In the genomic region with DNA sequence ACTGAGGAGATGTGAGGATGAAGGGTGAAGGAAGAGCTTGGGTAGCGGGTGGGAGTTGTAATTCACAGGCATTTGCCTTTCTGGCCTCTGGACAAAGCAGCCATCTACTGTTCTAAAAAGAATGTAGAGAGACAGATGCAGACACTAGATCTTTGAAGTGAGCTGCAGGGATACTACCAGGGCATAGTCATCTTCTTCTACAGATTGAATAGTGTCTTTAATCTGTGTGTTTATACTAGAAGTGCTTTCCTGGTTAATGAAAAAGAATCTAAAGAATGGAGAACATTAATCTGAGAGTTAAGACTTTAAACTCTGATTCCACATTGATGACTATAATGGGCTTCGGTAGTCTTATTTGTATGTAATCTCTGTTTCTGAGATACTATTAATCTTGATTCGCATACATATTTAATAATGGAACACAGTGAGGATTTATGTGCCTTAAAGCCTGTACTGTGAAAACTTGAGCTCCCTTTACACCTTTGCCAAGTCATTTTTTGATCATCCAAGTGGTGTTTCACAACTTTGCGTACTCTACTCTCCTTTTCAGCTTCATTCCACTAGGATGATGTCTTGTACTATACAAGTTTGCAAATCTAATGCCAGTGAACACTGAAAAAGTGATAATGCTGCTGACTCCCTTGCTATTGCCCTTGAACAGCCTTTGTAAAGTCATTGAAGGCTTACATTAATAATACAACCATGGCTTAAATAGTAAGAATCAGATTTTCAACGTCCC, we compare ENCODE assay signal across 18 cellular contexts.
A peak's percentile ranks its signal among the peaks of the same experiment; 100 is the strongest.
DNase-seq lines count a peak whose midpoint lies in the region; ATAC-seq and TF ChIP-seq lines count a peak whose summit lies in the region.
"Had no signal": no experiment of that assay in that cellular context is flagged by ENCODE, and none has a peak within 500 bp of the region (broad histone marks: within the 10 kb centered on the region; RNA-seq: fewer than 3 reads in every experiment).

No MANE protein-coding gene starts in this region.

- H3K9ac ChIP-seq in Karpas-422 (ENCODE audit: low read length) (no peak overlapping the region), neural progenitor cell (no peak overlapping the region)

- no peak for TF ChIP-seq CTCF in choroid plexus epithelial cell (conservative IDR thresholded peaks at IDR 0.05; ENCODE audit: low read depth, low read length)
- TF ChIP-seq CTCF in neural progenitor cell (IDR thresholded peaks at IDR 0.05): no peak
- no peak for TF ChIP-seq CTCF in upper lobe of left lung (IDR thresholded peaks at IDR 0.05)

- H3K4me3 Mint-ChIP-seq in neural progenitor cell: no peak overlapping the region
- H3K4me3 Mint-ChIP-seq: CD4-positive, alpha-beta T cell; IgD-negative memory B cell had no signal

- H3K36me3 Mint-ChIP-seq in neural progenitor cell: no peaks in the 10 kb centered on the region
- H3K36me3 Mint-ChIP-seq: IgD-negative memory B cell had no signal

- H3K9me2 ChIP-seq in Karpas-422 (replicated peaks; ENCODE audit: insufficient read depth, low read length): no peaks in the 10 kb centered on the region

- TF ChIP-seq EP300 in upper lobe of left lung (IDR thresholded peaks at IDR 0.05): no peak

- H3K27me3 ChIP-seq in Karpas-422 (ENCODE audit: low read length) (no peaks in the 10 kb centered on the region), neural progenitor cell (no peaks in the 10 kb centered on the region), upper lobe of left lung (no peaks in the 10 kb centered on the region)

- H3K4me3 ChIP-seq in Karpas-422 (ENCODE audit: low read length) (no peak overlapping the region), choroid plexus epithelial cell (ENCODE audit: low read depth, low read length) (no peak overlapping the region), neural progenitor cell (no peak overlapping the region), upper lobe of left lung (no peak overlapping the region)
- H3K4me3 ChIP-seq: HAP-1 had no signal

- H3K27me3 Mint-ChIP-seq in neural progenitor cell (ENCODE audit: insufficient read depth, low read depth): no peaks in the 10 kb centered on the region
- H3K27me3 Mint-ChIP-seq: CD4-positive, alpha-beta T cell; IgD-negative memory B cell had no signal

- H3K9me3 ChIP-seq in Karpas-422 (ENCODE audit: low read length) (peaks cover 4% of the 10 kb centered on the region; the same call in 1 of the 2 replicates), neural progenitor cell (ENCODE audit: low read depth) (no peaks in the 10 kb centered on the region), upper lobe of left lung (no peaks in the 10 kb centered on the region)
- H3K9me3 ChIP-seq: Caco-2, HAP-1 had no signal

- no peak overlapping the region for H3K27ac ChIP-seq in Karpas-422 (ENCODE audit: low read length)
- no peak overlapping the region for H3K27ac ChIP-seq in neural progenitor cell
- no peak overlapping the region for H3K27ac ChIP-seq in upper lobe of left lung
- H3K27ac ChIP-seq: C4-2B, HL-60 had no signal

- H4K20me1 ChIP-seq in Karpas-422 (ENCODE audit: insufficient read depth, low read depth, low read length) (no peaks in the 10 kb centered on the region), neural progenitor cell (ENCODE audit: low read depth) (no peaks in the 10 kb centered on the region)

- no peaks in the 10 kb centered on the region for H3K9me3 Mint-ChIP-seq in neural progenitor cell

- no peaks in the 10 kb centered on the region for H3F3A ChIP-seq in neural progenitor cell (ENCODE audit: low read depth)

- H3K4me1 ChIP-seq in Karpas-422 (ENCODE audit: low read length): no peaks in the 10 kb centered on the region
- H3K4me1 ChIP-seq in neural progenitor cell: no peaks in the 10 kb centered on the region
- H3K4me1 ChIP-seq in upper lobe of left lung: no peaks in the 10 kb centered on the region
- H3K4me1 ChIP-seq: Caco-2, HAP-1 had no signal

- 61 to 68% methylated on average over 5 of the region's 5 CpGs for WGBS in upper lobe of left lung, 2 donors

- no peaks in the 10 kb centered on the region for H3K4me1 Mint-ChIP-seq in neural progenitor cell
- H3K4me1 Mint-ChIP-seq: IgD-negative memory B cell had no signal

- H3K79me2 ChIP-seq in Karpas-422 (ENCODE audit: low read length): no peaks in the 10 kb centered on the region
- H3K79me2 ChIP-seq in neural progenitor cell (ENCODE audit: low read depth): no peaks in the 10 kb centered on the region

- no peak overlapping the region for H3K27ac Mint-ChIP-seq in neural progenitor cell
- H3K27ac Mint-ChIP-seq: CD4-positive, alpha-beta T cell had no signal

- no peak overlapping the region for H3K4me2 ChIP-seq in Karpas-422 (ENCODE audit: low read depth, low read length, poor library complexity, severe bottlenecking)
- H3K4me2 ChIP-seq in neural progenitor cell: no peak overlapping the region

- no peak for TF ChIP-seq POLR2A in upper lobe of left lung (IDR thresholded peaks at IDR 0.05)

- H2AFZ ChIP-seq in Karpas-422 (ENCODE audit: low read length) (peak overlapping the region; percentile 8; the same call in 1 of the 2 replicates), neural progenitor cell (replicated peaks) (peak overlapping the region; percentile 3)

- ATAC-seq in HG02884 (IDR thresholded peaks at IDR 0.05; ENCODE audit: unreplicated experiment): no peak
- ATAC-seq in upper lobe of left lung (ENCODE audit: low FRiP score in 2 of 2): no peak

- no peaks in the 10 kb centered on the region for H3K36me3 ChIP-seq in Karpas-422 (ENCODE audit: insufficient read depth, low read length)
- no peaks in the 10 kb centered on the region for H3K36me3 ChIP-seq in neural progenitor cell
- H3K36me3 ChIP-seq in upper lobe of left lung: no peaks in the 10 kb centered on the region
- H3K36me3 ChIP-seq: HAP-1 had no signal

- DNase-seq in Karpas-422 (no peak), choroid plexus epithelial cell (ENCODE audit: low read depth) (peak; percentile 27), neural progenitor cell (ENCODE audit: low spot score) (no peak), upper lobe of left lung (no peak)
- DNase-seq in activated T-cell treated with anti-CD3 and anti-CD28 coated beads, Interleukin-2, amount 50 U/mL, for 1 hour: no peak
- DNase-seq: ACHN; AML-193; Caco-2; CD4-positive, alpha-beta T cell; DMS153; DMS79; GF-D8; KBM-7 had no signal
